2 cellular contexts compared by ENCODE assay signal in genomic region chr20:43530321-43531090, GRCh38.
TF ChIP-seq lines count a peak whose summit lies in the region.

No MANE protein-coding gene starts in this region.

TF ChIP-seq in IMR-90, 13 proteins besides CTCF, POLR2A, EP300 and RAD21:
- no peak for TF ChIP-seq SMC3 (IDR thresholded peaks at IDR 0.05; ENCODE audit: low read depth, low read length)
- no peak for TF ChIP-seq BHLHE40 (IDR thresholded peaks at IDR 0.05; ENCODE audit: low read depth, low read length)
- TF ChIP-seq MAFK (IDR thresholded peaks at IDR 0.05; ENCODE audit: low read depth, low read length) = no peak
- no peak for TF ChIP-seq NFE2L2 (IDR thresholded peaks at IDR 0.05; ENCODE audit: low read depth, low read length)
- no peak for TF ChIP-seq RCOR1 (IDR thresholded peaks at IDR 0.05; ENCODE audit: insufficient replicate concordance, low read length)
- no peak for TF ChIP-seq RFX5 (IDR thresholded peaks at IDR 0.05; ENCODE audit: low read depth, low read length)
- no peak for TF ChIP-seq CHD1 (IDR thresholded peaks at IDR 0.05; ENCODE audit: low read depth, low read length)
- TF ChIP-seq CEBPB (IDR thresholded peaks at IDR 0.05; ENCODE audit: low read depth, low read length) = no peak
- TF ChIP-seq, protein P1, sequence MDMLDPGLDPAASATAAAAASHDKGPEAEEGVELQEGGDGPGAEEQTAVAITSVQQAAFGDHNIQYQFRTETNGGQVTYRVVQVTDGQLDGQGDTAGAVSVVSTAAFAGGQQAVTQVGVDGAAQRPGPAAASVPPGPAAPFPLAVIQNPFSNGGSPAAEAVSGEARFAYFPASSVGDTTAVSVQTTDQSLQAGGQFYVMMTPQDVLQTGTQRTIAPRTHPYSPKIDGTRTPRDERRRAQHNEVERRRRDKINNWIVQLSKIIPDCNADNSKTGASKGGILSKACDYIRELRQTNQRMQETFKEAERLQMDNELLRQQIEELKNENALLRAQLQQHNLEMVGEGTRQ (IDR thresholded peaks at IDR 0.05; ENCODE audit: low read depth, low read length) = no peak
- no peak for TF ChIP-seq MAZ (IDR thresholded peaks at IDR 0.05; ENCODE audit: borderline replicate concordance, low read depth, low read length)
- TF ChIP-seq, protein P2, sequence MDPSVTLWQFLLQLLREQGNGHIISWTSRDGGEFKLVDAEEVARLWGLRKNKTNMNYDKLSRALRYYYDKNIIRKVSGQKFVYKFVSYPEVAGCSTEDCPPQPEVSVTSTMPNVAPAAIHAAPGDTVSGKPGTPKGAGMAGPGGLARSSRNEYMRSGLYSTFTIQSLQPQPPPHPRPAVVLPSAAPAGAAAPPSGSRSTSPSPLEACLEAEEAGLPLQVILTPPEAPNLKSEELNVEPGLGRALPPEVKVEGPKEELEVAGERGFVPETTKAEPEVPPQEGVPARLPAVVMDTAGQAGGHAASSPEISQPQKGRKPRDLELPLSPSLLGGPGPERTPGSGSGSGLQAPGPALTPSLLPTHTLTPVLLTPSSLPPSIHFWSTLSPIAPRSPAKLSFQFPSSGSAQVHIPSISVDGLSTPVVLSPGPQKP (IDR thresholded peaks at IDR 0.05; ENCODE audit: borderline replicate concordance, low read depth, low read length) = no peak
- TF ChIP-seq FOS (IDR thresholded peaks at IDR 0.05; ENCODE audit: low read depth, low read length) = no peak

TF ChIP-seq in HepG2, 621 proteins besides CTCF, POLR2A, EP300 and RAD21 (continues in another document):
- no peak for TF ChIP-seq ZNF260 (CRISPR knock-in tag; IDR thresholded peaks at IDR 0.05; ENCODE audit: borderline replicate concordance, low read depth)
- TF ChIP-seq CBX5 (CRISPR knock-in tag; IDR thresholded peaks at IDR 0.05; ENCODE audit: borderline replicate concordance) = 0 out of 2 replicates have a peak, but pooled peaks have one; percentile 70
- TF ChIP-seq PHF21A (CRISPR knock-in tag; IDR thresholded peaks at IDR 0.05) = peak; percentile 76
- TF ChIP-seq ZNF569 (CRISPR knock-in tag; IDR thresholded peaks at IDR 0.05; ENCODE audit: borderline replicate concordance) = no peak
- TF ChIP-seq, protein P3, sequence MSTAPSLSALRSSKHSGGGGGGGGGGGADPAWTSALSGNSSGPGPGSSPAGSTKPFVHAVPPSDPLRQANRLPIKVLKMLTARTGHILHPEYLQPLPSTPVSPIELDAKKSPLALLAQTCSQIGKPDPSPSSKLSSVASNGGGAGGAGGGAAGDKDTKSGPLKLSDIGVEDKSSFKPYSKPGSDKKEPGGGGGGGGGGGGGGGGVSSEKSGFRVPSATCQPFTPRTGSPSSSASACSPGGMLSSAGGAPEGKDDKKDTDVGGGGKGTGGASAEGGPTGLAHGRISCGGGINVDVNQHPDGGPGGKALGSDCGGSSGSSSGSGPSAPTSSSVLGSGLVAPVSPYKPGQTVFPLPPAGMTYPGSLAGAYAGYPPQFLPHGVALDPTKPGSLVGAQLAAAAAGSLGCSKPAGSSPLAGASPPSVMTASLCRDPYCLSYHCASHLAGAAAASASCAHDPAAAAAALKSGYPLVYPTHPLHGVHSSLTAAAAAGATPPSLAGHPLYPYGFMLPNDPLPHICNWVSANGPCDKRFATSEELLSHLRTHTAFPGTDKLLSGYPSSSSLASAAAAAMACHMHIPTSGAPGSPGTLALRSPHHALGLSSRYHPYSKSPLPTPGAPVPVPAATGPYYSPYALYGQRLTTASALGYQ (CRISPR knock-in tag; IDR thresholded peaks at IDR 0.05) = 0 out of 2 replicates have a peak, but pooled peaks have one; percentile 10
- no peak for TF ChIP-seq LCORL (IDR thresholded peaks at IDR 0.05)
- TF ChIP-seq LCORL (CRISPR knock-in tag; IDR thresholded peaks at IDR 0.05) = peak; percentile 91
- TF ChIP-seq GMEB1 (CRISPR knock-in tag; IDR thresholded peaks at IDR 0.05; ENCODE audit: borderline replicate concordance) = peak; percentile 63; the same call in 1 of the 2 replicates
- peak; percentile 49; the same call in 1 of the 2 replicates for TF ChIP-seq BCL6 (CRISPR knock-in tag; IDR thresholded peaks at IDR 0.05)
- 0 out of 2 replicates have a peak, but pooled peaks have one; percentile 53 for TF ChIP-seq ZNF263 (CRISPR knock-in tag; IDR thresholded peaks at IDR 0.05)
- 0 out of 2 replicates have a peak, but pooled peaks have one; percentile 87 for TF ChIP-seq ZNF614 (CRISPR knock-in tag; IDR thresholded peaks at IDR 0.05; ENCODE audit: borderline replicate concordance)
- TF ChIP-seq ZFP37 (CRISPR knock-in tag; IDR thresholded peaks at IDR 0.05; ENCODE audit: borderline replicate concordance) = peak; percentile 97
- TF ChIP-seq KLF9 (CRISPR knock-in tag; IDR thresholded peaks at IDR 0.05; ENCODE audit: low read depth) = peak; percentile 86; the same call in 1 of the 2 replicates
- TF ChIP-seq POGZ (CRISPR knock-in tag; IDR thresholded peaks at IDR 0.05) = peak; percentile 57; the same call in 1 of the 2 replicates
- no peak; the same call in 1 of the 2 replicates for TF ChIP-seq KIAA2018 (CRISPR knock-in tag; IDR thresholded peaks at IDR 0.05; ENCODE audit: borderline replicate concordance)
- TF ChIP-seq, protein P4, sequence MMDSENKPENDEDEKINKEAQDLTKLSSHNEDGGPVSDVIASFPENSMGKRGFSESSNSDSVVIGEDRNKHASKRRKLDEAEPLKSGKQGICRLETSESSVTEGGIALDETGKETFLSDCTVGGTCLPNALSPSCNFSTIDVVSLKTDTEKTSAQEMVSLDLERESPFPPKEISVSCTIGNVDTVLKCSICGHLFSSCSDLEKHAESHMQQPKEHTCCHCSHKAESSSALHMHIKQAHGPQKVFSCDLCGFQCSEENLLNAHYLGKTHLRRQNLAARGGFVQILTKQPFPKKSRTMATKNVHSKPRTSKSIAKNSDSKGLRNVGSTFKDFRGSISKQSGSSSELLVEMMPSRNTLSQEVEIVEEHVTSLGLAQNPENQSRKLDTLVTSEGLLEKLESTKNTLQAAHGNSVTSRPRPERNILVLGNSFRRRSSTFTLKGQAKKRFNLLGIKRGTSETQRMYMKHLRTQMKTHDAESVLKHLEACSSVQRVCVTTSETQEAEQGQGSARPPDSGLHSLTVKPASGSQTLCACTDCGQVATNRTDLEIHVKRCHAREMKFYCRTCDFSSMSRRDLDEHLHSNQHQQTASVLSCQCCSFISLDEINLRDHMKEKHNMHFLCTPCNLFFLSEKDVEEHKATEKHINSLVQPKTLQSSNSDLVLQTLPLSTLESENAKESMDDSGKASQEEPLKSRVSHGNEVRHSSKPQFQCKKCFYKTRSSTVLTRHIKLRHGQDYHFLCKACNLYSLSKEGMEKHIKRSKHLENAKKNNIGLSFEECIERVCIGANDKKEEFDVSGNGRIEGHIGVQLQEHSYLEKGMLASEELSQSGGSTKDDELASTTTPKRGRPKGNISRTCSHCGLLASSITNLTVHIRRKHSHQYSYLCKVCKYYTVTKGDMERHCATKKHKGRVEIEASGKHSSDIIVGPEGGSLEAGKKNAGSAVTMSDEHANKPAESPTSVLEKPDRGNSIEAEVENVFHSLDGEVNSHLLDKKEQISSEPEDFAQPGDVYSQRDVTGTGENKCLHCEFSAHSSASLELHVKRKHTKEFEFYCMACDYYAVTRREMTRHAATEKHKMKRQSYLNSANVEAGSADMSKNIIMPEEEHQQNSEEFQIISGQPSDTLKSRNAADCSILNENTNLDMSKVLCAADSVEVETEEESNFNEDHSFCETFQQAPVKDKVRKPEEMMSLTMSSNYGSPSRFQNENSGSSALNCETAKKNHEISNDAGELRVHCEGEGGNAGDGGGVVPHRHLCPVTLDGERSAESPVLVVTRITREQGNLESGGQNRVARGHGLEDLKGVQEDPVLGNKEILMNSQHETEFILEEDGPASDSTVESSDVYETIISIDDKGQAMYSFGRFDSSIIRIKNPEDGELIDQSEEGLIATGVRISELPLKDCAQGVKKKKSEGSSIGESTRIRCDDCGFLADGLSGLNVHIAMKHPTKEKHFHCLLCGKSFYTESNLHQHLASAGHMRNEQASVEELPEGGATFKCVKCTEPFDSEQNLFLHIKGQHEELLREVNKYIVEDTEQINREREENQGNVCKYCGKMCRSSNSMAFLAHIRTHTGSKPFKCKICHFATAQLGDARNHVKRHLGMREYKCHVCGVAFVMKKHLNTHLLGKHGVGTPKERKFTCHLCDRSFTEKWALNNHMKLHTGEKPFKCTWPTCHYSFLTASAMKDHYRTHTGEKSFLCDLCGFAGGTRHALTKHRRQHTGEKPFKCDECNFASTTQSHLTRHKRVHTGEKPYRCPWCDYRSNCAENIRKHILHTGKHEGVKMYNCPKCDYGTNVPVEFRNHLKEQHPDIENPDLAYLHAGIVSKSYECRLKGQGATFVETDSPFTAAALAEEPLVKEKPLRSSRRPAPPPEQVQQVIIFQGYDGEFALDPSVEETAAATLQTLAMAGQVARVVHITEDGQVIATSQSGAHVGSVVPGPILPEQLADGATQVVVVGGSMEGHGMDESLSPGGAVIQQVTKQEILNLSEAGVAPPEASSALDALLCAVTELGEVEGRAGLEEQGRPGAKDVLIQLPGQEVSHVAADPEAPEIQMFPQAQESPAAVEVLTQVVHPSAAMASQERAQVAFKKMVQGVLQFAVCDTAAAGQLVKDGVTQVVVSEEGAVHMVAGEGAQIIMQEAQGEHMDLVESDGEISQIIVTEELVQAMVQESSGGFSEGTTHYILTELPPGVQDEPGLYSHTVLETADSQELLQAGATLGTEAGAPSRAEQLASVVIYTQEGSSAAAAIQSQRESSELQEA (CRISPR knock-in tag; IDR thresholded peaks at IDR 0.05; ENCODE audit: not compliant biosample characterization) = peak; percentile 79
- peak; percentile 32 for TF ChIP-seq YY1 (IDR thresholded peaks at IDR 0.05; ENCODE audit: insufficient read depth, insufficient replicate concordance, low read depth, low read length)
- TF ChIP-seq U2AF2 (IDR thresholded peaks at IDR 0.05; ENCODE audit: low read depth, low read length) = no peak
- TF ChIP-seq BORCS8-MEF2B (CRISPR knock-in tag; IDR thresholded peaks at IDR 0.05) = peak; percentile 90
- 0 out of 2 replicates have a peak, but pooled peaks have one; percentile 38 for TF ChIP-seq ZNF777 (CRISPR knock-in tag; IDR thresholded peaks at IDR 0.05)
- TF ChIP-seq TBL1XR1 (IDR thresholded peaks at IDR 0.05; ENCODE audit: borderline replicate concordance, low read length, partially characterized antibody) = no peak
- no peak for TF ChIP-seq AGO1 (IDR thresholded peaks at IDR 0.05; ENCODE audit: low read depth, low read length, poor library complexity, severe bottlenecking)
- TF ChIP-seq NR0B2 (CRISPR knock-in tag; IDR thresholded peaks at IDR 0.05) = peak; percentile 94
- TF ChIP-seq FLYWCH1 (CRISPR knock-in tag; IDR thresholded peaks at IDR 0.05) = no peak
- TF ChIP-seq ZNF552 (CRISPR knock-in tag; IDR thresholded peaks at IDR 0.05; ENCODE audit: borderline replicate concordance) = no peak
- no peak for TF ChIP-seq SALL2 (CRISPR knock-in tag; IDR thresholded peaks at IDR 0.05)
- TF ChIP-seq HNRNPUL1 (IDR thresholded peaks at IDR 0.05; ENCODE audit: low read depth, low read length) = no peak
